In the genomic region with DNA sequence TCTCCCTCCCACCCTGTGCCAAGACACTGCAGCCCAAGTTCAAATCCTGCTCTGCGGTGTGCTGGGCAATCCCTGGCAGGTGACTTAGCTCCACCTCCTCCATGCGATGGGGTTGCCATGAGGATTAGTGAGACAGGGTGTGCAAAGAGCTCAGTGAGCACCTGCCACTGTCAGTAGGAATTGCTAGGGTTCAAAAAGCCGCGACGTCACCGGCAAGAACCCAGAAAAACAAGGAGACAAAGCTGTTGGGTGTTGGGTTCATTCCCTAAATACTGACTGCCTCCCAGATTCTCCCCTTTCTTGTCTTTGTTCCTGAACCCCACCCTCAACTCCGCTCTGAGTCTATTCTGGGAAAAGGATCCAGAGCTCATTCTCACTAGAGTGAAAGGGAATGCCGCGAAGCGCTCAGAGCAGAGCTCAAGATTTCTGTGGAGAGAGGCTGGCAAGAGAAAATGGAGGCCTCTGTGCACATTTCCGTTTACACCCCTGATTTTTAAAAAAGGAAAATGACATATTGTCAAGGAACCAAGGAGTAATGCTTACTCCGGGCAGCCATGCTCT, we compare ENCODE assay signal across 19 cellular contexts. TPM values are rescaled to one million over a fixed set of nuclear protein-coding genes. Genes with fewer than 3 reads are reported as not detected.
DNase-seq lines count a peak whose midpoint lies in the region; ATAC-seq, FAIRE-seq and TF ChIP-seq lines count a peak whose summit lies in the region.
"Had no signal": no experiment of that assay in that cellular context is flagged by ENCODE, and none has a peak within 500 bp of the region (broad histone marks: within the 10 kb centered on the region; RNA-seq: fewer than 3 reads in every experiment).

No MANE protein-coding gene starts in this region.

- TF ChIP-seq EP300 in A549 (IDR thresholded peaks at IDR 0.05): no peak

- H4K5ac ChIP-seq in H9 (ENCODE audit: insufficient read length, low read depth, low read length): no peak overlapping the region

- H3K36me3 ChIP-seq in astrocyte (ENCODE audit: insufficient read depth, low read length): no peaks in the 10 kb centered on the region
- peaks cover 6 to 9% of the 10 kb centered on the region in 2 experiments for H3K36me3 ChIP-seq in trophoblast cell (ENCODE audit: control insufficient read depth in 1 of 2, insufficient read depth in 2 of 2, low read length in 2 of 2)
- H3K36me3 ChIP-seq: neutrophil, upper lobe of right lung had no signal

- WGBS in A549 (ENCODE audit: missing lambda C conversion rate): 94% methylated on average over 12 of the region's 12 CpGs
- no CpG with 5 or more reads among the region's 12 CpGs for WGBS in H9 (ENCODE audit: extremely low coverage, insufficient read length, low lambda C conversion rate)
- no CpG with 5 or more reads among the region's 12 CpGs for WGBS in trophoblast cell (ENCODE audit: extremely low coverage, insufficient coverage, insufficient read length)

- H3K9me3 ChIP-seq in A549: no peaks in the 10 kb centered on the region
- H3K9me3 ChIP-seq in H9 (ENCODE audit: control insufficient read depth, low read depth, low read length): no peaks in the 10 kb centered on the region
- H3K9me3 ChIP-seq in astrocyte (ENCODE audit: insufficient read depth, low read depth, low read length): no peaks in the 10 kb centered on the region
- H3K9me3 ChIP-seq in trophoblast cell (ENCODE audit: insufficient read depth, low read depth, low read length): no peaks in the 10 kb centered on the region
- H3K9me3 ChIP-seq: neutrophil, psoas muscle, upper lobe of right lung had no signal

- H3K4me3 ChIP-seq in A549: no peak overlapping the region
- no peak overlapping the region for H3K4me3 ChIP-seq in astrocyte (ENCODE audit: insufficient read depth, low read depth, low read length)
- no peak overlapping the region for H3K4me3 ChIP-seq in trophoblast cell (ENCODE audit: low read depth, low read length)
- H3K4me3 ChIP-seq: psoas muscle, upper lobe of right lung had no signal

- H3K18ac ChIP-seq in H9 (ENCODE audit: insufficient read length, low read depth, low read length) (peak overlapping the region; percentile 7), trophoblast cell (ENCODE audit: low read length) (peak overlapping the region; percentile 78)

- no peak for TF ChIP-seq POLR2A in A549 (IDR thresholded peaks at IDR 0.05; ENCODE audit: low read length)
- no peak for TF ChIP-seq POLR2A in GM12892 (IDR thresholded peaks at IDR 0.05; ENCODE audit: low read depth, low read length)

- peaks cover 11% of the 10 kb centered on the region for H3K79me1 ChIP-seq in H9 (ENCODE audit: insufficient read depth, low read depth, low read length, poor library complexity, severe bottlenecking)
- peaks cover 38% of the 10 kb centered on the region for H3K79me1 ChIP-seq in trophoblast cell (ENCODE audit: low read length)

- H3K9me3 Mint-ChIP-seq in H9: no peaks in the 10 kb centered on the region
- no peaks in the 10 kb centered on the region for H3K9me3 Mint-ChIP-seq in astrocyte (ENCODE audit: unreplicated experiment)
- H3K9me3 Mint-ChIP-seq: activated CD4-positive, alpha-beta T cell treated with anti-CD3 and anti-CD28 coated beads, Interleukin-2, amount 10 ng/mL, durations not matched to agents 24 days and 14 days; activated naive CD4-positive, alpha-beta T cell treated with anti-CD3 and anti-CD28 coated beads for 36 hours; CD4-positive, CD25-positive, alpha-beta regulatory T cell; IgD-negative memory B cell; T-helper 2 cell treated with Interferon-gamma antibody and Interleukin-4, amounts not matched to agents 5 μg/mL and 100 μg/mL, for 36 hours had no signal

- H3K23ac ChIP-seq in H9 (ENCODE audit: insufficient read length, low read depth, low read length) (no peak overlapping the region), trophoblast cell (ENCODE audit: low read length) (no peak overlapping the region)

- TF ChIP-seq CTCF in A549 (IDR thresholded peaks at IDR 0.05): no peak
- TF ChIP-seq CTCF in H9 (conservative IDR thresholded peaks at IDR 0.05): no peak
- no peak for TF ChIP-seq CTCF in astrocyte (IDR thresholded peaks at IDR 0.05; ENCODE audit: insufficient read depth, low read depth, low read length)

- FAIRE-seq in A549 (lab: Jason Lieb, UNC) (no peak), astrocyte (lab: Jason Lieb, UNC) (no peak), GM12892 (lab: Jason Lieb, UNC) (no peak)

- H3T11ph ChIP-seq in H9 (ENCODE audit: low read length): no peak overlapping the region

- H2BK5ac ChIP-seq in H9 (ENCODE audit: insufficient read length, low read length) (no peak overlapping the region), trophoblast cell (ENCODE audit: low read depth, low read length, poor library complexity) (no peak overlapping the region)

- H4K12ac ChIP-seq in trophoblast cell (ENCODE audit: low read depth, low read length): no peak overlapping the region

- H3K27me3 ChIP-seq in H9 (ENCODE audit: insufficient read depth, low read length): no peaks in the 10 kb centered on the region
- H3K27me3 ChIP-seq in astrocyte (ENCODE audit: insufficient read depth, low read length): no peaks in the 10 kb centered on the region
- no peaks in the 10 kb centered on the region for H3K27me3 ChIP-seq in trophoblast cell (ENCODE audit: insufficient read depth, low read length)
- H3K27me3 ChIP-seq: upper lobe of right lung had no signal

- no peak overlapping the region for H2BK15ac ChIP-seq in H9 (ENCODE audit: low read depth, low read length)

- CTCF ChIA-PET in A549 (lab: Yijun Ruan, JAX): interaction anchor here (1.7 to 3.4 kb wide), 4 partner anchors 11 to 484 kb away, joined by 4 to 14 read pairs (median 6); no protein-coding TSS in a partner anchor

- H3K4me1 ChIP-seq in A549: peaks cover 95% of the 10 kb centered on the region
- peaks cover 2% of the 10 kb centered on the region; the same call in 1 of the 2 replicates for H3K4me1 ChIP-seq in H9 (ENCODE audit: insufficient read depth, low read length)
- peaks cover 90% of the 10 kb centered on the region for H3K4me1 ChIP-seq in astrocyte (ENCODE audit: insufficient read depth, low read length)
- H3K4me1 ChIP-seq in trophoblast cell (ENCODE audit: control insufficient read depth in 1 of 2, insufficient read depth in 2 of 2, low read length in 2 of 2): peaks cover 53 to 72% of the 10 kb centered on the region in 2 experiments

- H3K4me2 ChIP-seq in A549 (peak overlapping the region; percentile 85), H9 (ENCODE audit: insufficient read depth, insufficient read length, low read length) (no peak overlapping the region), astrocyte (ENCODE audit: low read length) (peak overlapping the region; percentile 24), trophoblast cell (ENCODE audit: low read length) (no peak overlapping the region)

- no peak overlapping the region for H3K56ac ChIP-seq in H9 (ENCODE audit: insufficient read length, low read depth, low read length)

- H3K27ac ChIP-seq in A549: peak overlapping the region; percentile 92 to 97
- no peak overlapping the region for H3K27ac ChIP-seq in H9 (ENCODE audit: insufficient read length, low read depth, low read length)
- peak overlapping the region; percentile 95 for H3K27ac ChIP-seq in astrocyte (ENCODE audit: low read depth, low read length)
- peak overlapping the region; percentile 67 for H3K27ac ChIP-seq in trophoblast cell (ENCODE audit: low read depth, low read length)
- H3K27ac ChIP-seq: neutrophil, psoas muscle, upper lobe of right lung had no signal

- H3K9ac ChIP-seq in H9 (ENCODE audit: extremely low read depth, insufficient read length, low read length) (no peak overlapping the region), astrocyte (ENCODE audit: low read length) (peak overlapping the region; percentile 44), trophoblast cell (ENCODE audit: low read length) (no peak overlapping the region)

- no peak overlapping the region for H2BK20ac ChIP-seq in H9 (ENCODE audit: low read depth, low read length, poor library complexity, severe bottlenecking)

- H3K27ac Mint-ChIP-seq in H9: no peak overlapping the region; a peak in 1 of 7 replicates
- peak overlapping the region; percentile 78 for H3K27ac Mint-ChIP-seq in astrocyte (ENCODE audit: unreplicated experiment)
- H3K27ac Mint-ChIP-seq: activated CD4-positive, alpha-beta T cell treated with anti-CD3 and anti-CD28 coated beads, Interleukin-2, amount 10 ng/mL, durations not matched to agents 24 days and 14 days; activated naive CD4-positive, alpha-beta T cell treated with anti-CD3 and anti-CD28 coated beads for 36 hours; CD4-positive, CD25-positive, alpha-beta regulatory T cell; T-helper 2 cell treated with Interferon-gamma antibody and Interleukin-4, amounts not matched to agents 5 μg/mL and 100 μg/mL, for 36 hours had no signal

- ATAC-seq in A549 (no peak), GM18517 (IDR thresholded peaks at IDR 0.05; ENCODE audit: unreplicated experiment) (no peak)
- ATAC-seq: psoas muscle, upper lobe of right lung had no signal

- H4K8ac ChIP-seq in H9 (replicated peaks; ENCODE audit: insufficient read length, low read depth, low read length) (no peak overlapping the region), trophoblast cell (ENCODE audit: low read depth, low read length) (no peak overlapping the region)

- POLR2A ChIA-PET in A549 (lab: Yijun Ruan, JAX): interaction anchor here (1.6 to 4.8 kb wide), 2 partner anchors 14 to 416 kb away, joined by 3 to 23 read pairs; a partner anchor contains a TSS

- H3K27me3 Mint-ChIP-seq in H9 (ENCODE audit: low read depth) (no peaks in the 10 kb centered on the region), astrocyte (ENCODE audit: low read depth, unreplicated experiment) (no peaks in the 10 kb centered on the region)

- H3K4ac ChIP-seq in H9 (ENCODE audit: low read depth, low read length) (no peak overlapping the region), trophoblast cell (ENCODE audit: low read depth, low read length) (peak overlapping the region; percentile 95)

- H3K4me1 Mint-ChIP-seq in H9 (peaks cover 30 to 68% of the 10 kb centered on the region in 2 experiments), astrocyte (ENCODE audit: low read depth, unreplicated experiment) (peaks cover 77% of the 10 kb centered on the region)

- no peak for TF ChIP-seq RAD21 in A549 (conservative IDR thresholded peaks at IDR 0.05 in 1 of 2, IDR thresholded peaks at IDR 0.05 in 1 of 2)

- H2BK120ac ChIP-seq in H9 (ENCODE audit: low read depth, low read length, poor library complexity, severe bottlenecking) (no peak overlapping the region), trophoblast cell (ENCODE audit: insufficient read depth, low read length, poor library complexity) (peak overlapping the region; percentile 73)

- no peak overlapping the region for H2BK12ac ChIP-seq in H9 (ENCODE audit: insufficient read length, low read depth, low read length)
- H2BK12ac ChIP-seq in trophoblast cell (ENCODE audit: low read length): peak overlapping the region; percentile 85

- H2AK5ac ChIP-seq in H9 (ENCODE audit: insufficient read length, low read length) (no peak overlapping the region), trophoblast cell (ENCODE audit: low read length) (no peak overlapping the region)

- H4K91ac ChIP-seq in H9 (ENCODE audit: insufficient read length, low read depth, low read length): no peak overlapping the region
- peak overlapping the region; percentile 80 for H4K91ac ChIP-seq in trophoblast cell (ENCODE audit: low read depth, low read length)

- no peak overlapping the region for H3K14ac ChIP-seq in H9 (ENCODE audit: insufficient read depth, low read length)
- H3K14ac ChIP-seq in trophoblast cell (ENCODE audit: low read length): peak overlapping the region; percentile 8

- H2AFZ ChIP-seq in H9 (ENCODE audit: low read length) (no peak overlapping the region), astrocyte (ENCODE audit: low read depth, low read length) (no peak overlapping the region), trophoblast cell (ENCODE audit: insufficient read depth, low read length, poor library complexity) (no peak overlapping the region)

- no peaks in the 10 kb centered on the region for H3K23me2 ChIP-seq in H9 (ENCODE audit: insufficient read length, low read depth, low read length, poor library complexity, severe bottlenecking)

- H3K79me2 ChIP-seq in H9 (ENCODE audit: insufficient read depth, low read length): peaks cover 70% of the 10 kb centered on the region; the same call in 1 of the 2 replicates
- peaks cover 94% of the 10 kb centered on the region for H3K79me2 ChIP-seq in astrocyte (ENCODE audit: insufficient read depth, low read length)
- H3K79me2 ChIP-seq in trophoblast cell (ENCODE audit: control insufficient read depth, insufficient read depth, low read length, poor library complexity): peaks cover 31% of the 10 kb centered on the region

- H3K36me3 Mint-ChIP-seq in H9 (ENCODE audit: insufficient read depth in 1 of 3, low read depth in 3 of 3) (no peaks in the 10 kb centered on the region), astrocyte (ENCODE audit: low read depth, unreplicated experiment) (no peaks in the 10 kb centered on the region)
- H3K36me3 Mint-ChIP-seq: CD4-positive, CD25-positive, alpha-beta regulatory T cell had no signal

- DNase-seq in A549 (ENCODE audit: low read depth in 1 of 2, low spot score in 1 of 2): no peak
- no peak for DNase-seq in H9
- DNase-seq in astrocyte (ENCODE audit: low read depth): no peak
- DNase-seq in trophoblast cell: no peak
- no peak for DNase-seq in GM12892 (ENCODE audit: insufficient read length)
- no peak for DNase-seq in NCI-H345 (lab: John Stamatoyannopoulos, UW)
- DNase-seq: activated CD4-positive, alpha-beta T cell treated with anti-CD3 and anti-CD28 coated beads, Interleukin-2, amount 10 ng/mL, durations not matched to agents 24 days and 14 days; activated naive CD4-positive, alpha-beta T cell treated with anti-CD3 and anti-CD28 coated beads for 36 hours; amygdala; CD4-positive, CD25-positive, alpha-beta regulatory T cell; DMS 273 treated with DMSO at 0.1 percent for 48 hours; NCI-H2081; RPMI8226; upper lobe of right lung had no signal

- H4K20me1 ChIP-seq in H9 (ENCODE audit: control insufficient read depth, insufficient read depth, insufficient read length) (no peaks in the 10 kb centered on the region), astrocyte (ENCODE audit: insufficient read depth, low read length) (peaks cover 89% of the 10 kb centered on the region)

- no peak overlapping the region for H3K4me3 Mint-ChIP-seq in H9
- H3K4me3 Mint-ChIP-seq in astrocyte (ENCODE audit: unreplicated experiment): no peak overlapping the region
- H3K4me3 Mint-ChIP-seq: activated CD4-positive, alpha-beta T cell treated with anti-CD3 and anti-CD28 coated beads, Interleukin-2, amount 10 ng/mL, durations not matched to agents 24 days and 14 days; activated naive CD4-positive, alpha-beta T cell treated with anti-CD3 and anti-CD28 coated beads for 36 hours; CD4-positive, CD25-positive, alpha-beta regulatory T cell; T-helper 2 cell treated with Interferon-gamma antibody and Interleukin-4, amounts not matched to agents 5 μg/mL and 100 μg/mL, for 36 hours had no signal

RNA-seq across cellular contexts. Expression of a gene that starts 13.3 kb away (rescaled TPM):
- polyA plus RNA-seq in A549 (2011; rRNA removed) (131 and 150 TPM in 2 replicates), A549 (2017; fragmentation: RNase III; extraction: RNeasy Plus Mini Kit Qiagen cat#74134 plus additional on column Dnase treatment) (114 to 152 TPM (median 147 TPM) in 3 replicates)
- polyA plus RNA-seq in A549 (2012; cell fraction: cytosol; rRNA removed): 145 and 229 TPM in 2 replicates
- 263 and 339 TPM in 2 replicates for polyA plus RNA-seq in A549 (2012; cell fraction: nucleus; rRNA removed)
- polyA minus RNA-seq in A549 (2011; rRNA and poly(A)+ RNA removed): 151 and 188 TPM in 2 replicates
- total RNA-seq in H9 (2021) (34.6 and 35.7 TPM in 2 replicates), astrocyte (49.4 and 65.1 TPM in 2 replicates)
- polyA plus RNA-seq in trophoblast cell (2013): 43.9 and 46.9 TPM in 2 replicates
- polyA plus RNA-seq in GM12892 (2012; ENCODE audit: missing spikeins): 0.78 TPM

Comparison
In these comparisons a context has a peak if more than half of its experiments do, and no peak if none do; other contexts are left out.
1. H3K4me2 ChIP-seq: peak in A549 (single experiment) and astrocyte (single experiment); none in H9 (single experiment) and trophoblast cell (single experiment).